In genomic region chr3:105846809-105847208, GRCh38 we compare ENCODE assay signal across 23 cellular contexts. TPM values are rescaled to one million over a fixed set of nuclear protein-coding genes. Genes with fewer than 3 reads are reported as not detected.
DNase-seq lines count a peak whose midpoint lies in the region; ATAC-seq, FAIRE-seq and TF ChIP-seq lines count a peak whose summit lies in the region.
"Had no signal": no experiment of that assay in that cellular context is flagged by ENCODE, and none has a peak within 500 bp of the region (broad histone marks: within the 10 kb centered on the region; RNA-seq: fewer than 3 reads in every experiment).

No MANE protein-coding gene starts in this region.

- H3K27ac Mint-ChIP-seq in activated T-cell treated with anti-CD3 and anti-CD28 coated beads, Interleukin-2, amount 50 U/mL, for 72 hours, result peak overlapping the region; percentile 66
- peak overlapping the region; percentile 91 for H3K27ac Mint-ChIP-seq in activated T-helper 2 cell treated with anti-CD3 and anti-CD28 coated beads, Interferon-gamma antibody, Interleukin-2, Interleukin-4, amounts not matched to agents 10 μg/mL and 5 μg/mL and 100 μg/mL, durations not matched to agents 14 hours and 24 hours and 36 hours
- peak overlapping the region in 4 of 9 donors; percentile 24 to 73 (median 68) for H3K27ac Mint-ChIP-seq in naive thymus-derived CD4-positive, alpha-beta T cell
- H3K27ac Mint-ChIP-seq: CD14-positive monocyte, memory B cell had no signal

- no peak overlapping the region for H3K27ac ChIP-seq in naive thymus-derived CD4-positive, alpha-beta T cell (ENCODE audit: low read depth, low read length)
- H3K27ac ChIP-seq: gastrocnemius medialis, prostate gland, transverse colon had no signal

- no peak overlapping the region for H3K4me3 ChIP-seq in naive thymus-derived CD4-positive, alpha-beta T cell (ENCODE audit: low read length)
- H3K4me3 ChIP-seq: gastrocnemius medialis, prostate gland, transverse colon had no signal

- CTCF ChIA-PET in naive thymus-derived CD4-positive, alpha-beta T cell (lab: Charles Lee), result interaction anchor here (0.7 to 1.2 kb wide), 2 partner anchors 50 to 362 kb away, joined by 3 read pairs; no protein-coding TSS in a partner anchor

- FAIRE-seq in GM12892 (lab: Jason Lieb, UNC), result peak; percentile 27
- FAIRE-seq: keratinocyte had no signal

- peaks cover 12 to 37% of the 10 kb centered on the region in 2 donors for H3K36me3 Mint-ChIP-seq in activated T-cell treated with anti-CD3 and anti-CD28 coated beads, Interleukin-2, amount 50 U/mL, for 72 hours (ENCODE audit: insufficient read depth in 2 of 2)
- H3K36me3 Mint-ChIP-seq in activated T-helper 2 cell treated with anti-CD3 and anti-CD28 coated beads, Interferon-gamma antibody, Interleukin-2, Interleukin-4, amounts not matched to agents 10 μg/mL and 5 μg/mL and 100 μg/mL, durations not matched to agents 14 hours and 24 hours and 36 hours (ENCODE audit: low read depth), result peaks cover 73% of the 10 kb centered on the region
- H3K36me3 Mint-ChIP-seq in naive thymus-derived CD4-positive, alpha-beta T cell, result peaks cover 5 to 48% (median 38%) of the 10 kb centered on the region in 5 donors

- peaks cover 17 to 42% of the 10 kb centered on the region in 2 donors for H3K4me1 ChIP-seq in naive thymus-derived CD4-positive, alpha-beta T cell (ENCODE audit: control insufficient read depth in 2 of 2, insufficient read depth in 2 of 2, low read length in 2 of 2)
- H3K4me1 ChIP-seq: prostate gland had no signal

- ATAC-seq in activated T-cell treated with anti-CD3 and anti-CD28 coated beads, Interleukin-2, amount 50 U/mL, for 72 hours (replicated peaks in 1 of 2), result no peak
- ATAC-seq in naive thymus-derived CD4-positive, alpha-beta T cell, result no peak
- ATAC-seq: gastrocnemius medialis had no signal

- no peak for DNase-seq in activated T-cell treated with anti-CD3 and anti-CD28 coated beads, Interleukin-2, amount 50 U/mL, for 72 hours
- DNase-seq in activated T-cell treated with anti-CD3 and anti-CD28 coated beads for 4 hours, result no peak
- DNase-seq in GM12892 (ENCODE audit: insufficient read length), result no peak
- no peak for DNase-seq in activated T-helper 2 cell treated with anti-CD3 and anti-CD28 coated beads, Interferon-gamma antibody, Interleukin-2, Interleukin-4, amounts not matched to agents 10 μg/mL and 5 μg/mL and 100 μg/mL, durations not matched to agents 14 hours and 24 hours and 36 hours (ENCODE audit: low spot score)
- DNase-seq in naive thymus-derived CD4-positive, alpha-beta T cell, result no peak
- no peak for DNase-seq in NCI-H1105 (lab: John Stamatoyannopoulos, UW)
- no peak for DNase-seq in NCI-H1930 (lab: John Stamatoyannopoulos, UW)
- no peak for DNase-seq in kidney tubule cell (ENCODE audit: low spot score)
- DNase-seq: activated CD4-positive, alpha-beta T cell treated with anti-CD3 and anti-CD28 coated beads, Interleukin-2, amount 50 U/mL, for 4 hours; DMS 273 treated with DMSO at 0.1 percent for 48 hours; erythroblast; gastrocnemius medialis; MM.1S; naive B cell; NCI-H146; NCI-H2171; NCI-H524 treated with DMSO at 0.1 percent for 48 hours; stimulated activated naive CD8-positive, alpha-beta T cell treated with anti-CD3 and anti-CD28 coated beads, Interleukin-15, amount 100 ng/mL, for 72 hours; transverse colon had no signal

- peaks cover 67% of the 10 kb centered on the region for H3K4me1 Mint-ChIP-seq in activated T-cell treated with anti-CD3 and anti-CD28 coated beads, Interleukin-2, amount 50 U/mL, for 72 hours (ENCODE audit: low read depth)
- peaks cover 55% of the 10 kb centered on the region for H3K4me1 Mint-ChIP-seq in activated T-helper 2 cell treated with anti-CD3 and anti-CD28 coated beads, Interferon-gamma antibody, Interleukin-2, Interleukin-4, amounts not matched to agents 10 μg/mL and 5 μg/mL and 100 μg/mL, durations not matched to agents 14 hours and 24 hours and 36 hours (ENCODE audit: low read depth)
- peaks cover 15 to 81% (median 60%) of the 10 kb centered on the region in 7 donors for H3K4me1 Mint-ChIP-seq in naive thymus-derived CD4-positive, alpha-beta T cell
- H3K4me1 Mint-ChIP-seq: CD14-positive monocyte had no signal

- intact Hi-C loops in activated T-helper 2 cell treated with anti-CD3 and anti-CD28 coated beads, Interferon-gamma antibody, Interleukin-2, Interleukin-4, amounts not matched to agents 10 μg/mL and 5 μg/mL and 100 μg/mL, durations not matched to agents 14 hours and 24 hours and 36 hours (cut with micrococcal nuclease), result loop anchor here (1.0 to 2.0 kb wide), 3 partner anchors 8 to 18 kb away; no protein-coding TSS in a partner anchor
- intact Hi-C loops in naive thymus-derived CD4-positive, alpha-beta T cell (cut with micrococcal nuclease), result loop anchor here (2.0 to 5.0 kb wide), 2 partner anchors 20 to 35 kb away; no protein-coding TSS in a partner anchor

- H3K9me3 ChIP-seq in naive thymus-derived CD4-positive, alpha-beta T cell (ENCODE audit: control insufficient read depth in 2 of 3, low read length in 3 of 3), result no peaks in the 10 kb centered on the region
- H3K9me3 ChIP-seq: gastrocnemius medialis, prostate gland, transverse colon had no signal

- peaks cover 0 to 10% (median 4%) of the 10 kb centered on the region in 3 experiments for H3K36me3 ChIP-seq in naive thymus-derived CD4-positive, alpha-beta T cell (ENCODE audit: control insufficient read depth in 2 of 3, insufficient read depth in 3 of 3, low read length in 3 of 3)
- H3K36me3 ChIP-seq: gastrocnemius medialis, prostate gland had no signal

- H3K9me3 Mint-ChIP-seq in activated T-cell treated with anti-CD3 and anti-CD28 coated beads, Interleukin-2, amount 50 U/mL, for 72 hours, result no peaks in the 10 kb centered on the region
- peaks cover 8% of the 10 kb centered on the region for H3K9me3 Mint-ChIP-seq in activated T-helper 2 cell treated with anti-CD3 and anti-CD28 coated beads, Interferon-gamma antibody, Interleukin-2, Interleukin-4, amounts not matched to agents 10 μg/mL and 5 μg/mL and 100 μg/mL, durations not matched to agents 14 hours and 24 hours and 36 hours
- H3K9me3 Mint-ChIP-seq in naive thymus-derived CD4-positive, alpha-beta T cell, result peaks cover 0 to 6% (median 0%) of the 10 kb centered on the region in 11 donors
- H3K9me3 Mint-ChIP-seq: memory B cell; naive B cell; stimulated activated naive CD8-positive, alpha-beta T cell treated with anti-CD3 and anti-CD28 coated beads, Interleukin-15, amount 100 ng/mL, for 72 hours had no signal

- POLR2A ChIA-PET in naive thymus-derived CD4-positive, alpha-beta T cell (lab: Charles Lee), result no interaction called here

- no peaks in the 10 kb centered on the region for H3K27me3 ChIP-seq in naive thymus-derived CD4-positive, alpha-beta T cell (ENCODE audit: control insufficient read depth in 2 of 2, insufficient read depth in 2 of 2, low read length in 2 of 2)
- H3K27me3 ChIP-seq: gastrocnemius medialis, transverse colon had no signal

- H3K27me3 Mint-ChIP-seq in activated T-cell treated with anti-CD3 and anti-CD28 coated beads, Interleukin-2, amount 50 U/mL, for 72 hours (ENCODE audit: low read depth), result no peaks in the 10 kb centered on the region
- no peaks in the 10 kb centered on the region for H3K27me3 Mint-ChIP-seq in activated T-helper 2 cell treated with anti-CD3 and anti-CD28 coated beads, Interferon-gamma antibody, Interleukin-2, Interleukin-4, amounts not matched to agents 10 μg/mL and 5 μg/mL and 100 μg/mL, durations not matched to agents 14 hours and 24 hours and 36 hours (ENCODE audit: low read depth)
- H3K27me3 Mint-ChIP-seq in naive thymus-derived CD4-positive, alpha-beta T cell, result no peaks in the 10 kb centered on the region
- H3K27me3 Mint-ChIP-seq: memory B cell; naive B cell; stimulated activated naive CD8-positive, alpha-beta T cell treated with anti-CD3 and anti-CD28 coated beads, Interleukin-15, amount 100 ng/mL, for 72 hours had no signal

- peak overlapping the region in 1 of 2 donors; percentile 82 for H3K4me3 Mint-ChIP-seq in activated T-cell treated with anti-CD3 and anti-CD28 coated beads, Interleukin-2, amount 50 U/mL, for 72 hours
- no peak overlapping the region for H3K4me3 Mint-ChIP-seq in activated T-helper 2 cell treated with anti-CD3 and anti-CD28 coated beads, Interferon-gamma antibody, Interleukin-2, Interleukin-4, amounts not matched to agents 10 μg/mL and 5 μg/mL and 100 μg/mL, durations not matched to agents 14 hours and 24 hours and 36 hours (ENCODE audit: low read depth)
- H3K4me3 Mint-ChIP-seq in naive thymus-derived CD4-positive, alpha-beta T cell, result peak overlapping the region in 6 of 10 donors; percentile 15 to 71 (median 40)
- H3K4me3 Mint-ChIP-seq: CD14-positive monocyte, memory B cell had no signal

- no peak for TF ChIP-seq POLR2A in GM12892 (IDR thresholded peaks at IDR 0.05; ENCODE audit: low read depth, low read length)

RNA-seq across cellular contexts. Expression of gene CBLB, which starts 22.0 kb away (rescaled TPM):
- 100 to 1,000 TPM; 159 to 191 TPM for total RNA-seq in activated T-cell treated with anti-CD3 and anti-CD28 coated beads, Interleukin-2, amount 50 U/mL, for 72 hours
- 12.4 TPM for polyA plus RNA-seq in GM12892 (2012; ENCODE audit: missing spikeins)
- 146 and 152 TPM in 2 replicates for total RNA-seq in activated T-helper 2 cell treated with anti-CD3 and anti-CD28 coated beads, Interferon-gamma antibody, Interleukin-2, Interleukin-4, amounts not matched to agents 10 μg/mL and 5 μg/mL and 100 μg/mL, durations not matched to agents 14 hours and 24 hours and 36 hours
- 100 to 1,000 TPM in 3 of 5 experiments, 10 to 100 TPM in 2; 82.8 to 135 (median 109) TPM for total RNA-seq in naive thymus-derived CD4-positive, alpha-beta T cell
- polyA plus RNA-seq in naive thymus-derived CD4-positive, alpha-beta T cell, result 10 to 100 TPM; 22.4 to 30.4 TPM
